ENCODE assay signal across 22 cellular contexts in genomic region chr13:109769275-109769674, GRCh38.
"Had no signal": no experiment of that assay in that cellular context is flagged by ENCODE, and none has a peak within 500 bp of the region (broad histone marks: within the 10 kb centered on the region; RNA-seq: fewer than 3 reads in every experiment).

No MANE protein-coding gene starts in this region.

- H3K27ac ChIP-seq: brain microvascular endothelial cell, gastroesophageal sphincter, hepatocyte, right lobe of liver, thoracic aorta had no signal

- H3K27me3 ChIP-seq: brain microvascular endothelial cell, gastroesophageal sphincter, hepatocyte, right lobe of liver had no signal

- H3K9me3 ChIP-seq: gastroesophageal sphincter, right lobe of liver, thoracic aorta had no signal

- H3K4me3 Mint-ChIP-seq: activated CD4-positive, alpha-beta T cell treated with anti-CD3 and anti-CD28 coated beads for 36 hours; activated naive CD8-positive, alpha-beta T cell treated with anti-CD3 and anti-CD28 coated beads, Interleukin-2, amount 10 ng/mL, durations not matched to agents 7 days and 5 days; effector memory CD8-positive, alpha-beta T cell; nephron had no signal

- H3K4me3 ChIP-seq: gastroesophageal sphincter, hepatocyte, right lobe of liver, thoracic aorta had no signal

- H2AFZ ChIP-seq: hepatocyte had no signal

- H3K27me3 Mint-ChIP-seq: activated CD4-positive, alpha-beta T cell treated with anti-CD3 and anti-CD28 coated beads for 36 hours; activated naive CD8-positive, alpha-beta T cell treated with anti-CD3 and anti-CD28 coated beads, Interleukin-2, amount 10 ng/mL, durations not matched to agents 7 days and 5 days; effector memory CD8-positive, alpha-beta T cell had no signal

- H3K4me1 Mint-ChIP-seq: nephron had no signal

- ATAC-seq: activated CD4-positive, alpha-beta T cell treated with anti-CD3 and anti-CD28 coated beads for 36 hours; effector memory CD8-positive, alpha-beta T cell; gastroesophageal sphincter; stimulated activated naive CD8-positive, alpha-beta T cell treated with anti-CD3 and anti-CD28 coated beads, Interleukin-15, Interleukin-2, amounts not matched to agents 100 U/mL and 50 U/mL, for 24 hours had no signal

- H3K9me3 Mint-ChIP-seq: activated naive CD8-positive, alpha-beta T cell treated with anti-CD3 and anti-CD28 coated beads, Interleukin-2, amount 10 ng/mL, durations not matched to agents 7 days and 5 days; nephron had no signal

- DNase-seq: activated CD4-positive, alpha-beta T cell treated with anti-CD3 and anti-CD28 coated beads for 36 hours; activated CD4-positive, alpha-beta T cell treated with anti-CD3 and anti-CD28 coated beads, Interleukin-2, amount 50 U/mL, for 48 hours; activated CD4-positive, CD25-positive, alpha-beta regulatory T cell; activated CD8-positive, alpha-beta memory T cell treated with anti-CD3 and anti-CD28 coated beads for 24 hours; activated effector memory CD4-positive, alpha-beta T cell treated with Interleukin-2 at 50 U/mL for 16 hours; activated naive CD4-positive, alpha-beta T cell treated with Interleukin-2 at 50 U/mL for 16 hours; activated naive CD8-positive, alpha-beta T cell treated with anti-CD3 and anti-CD28 coated beads, Interleukin-2, amount 10 ng/mL, durations not matched to agents 7 days and 5 days; brain microvascular endothelial cell; cortex of kidney; effector memory CD8-positive, alpha-beta T cell; erythroblast; islet precursor cell; mammary epithelial cell; right lobe of liver; stimulated activated CD4-positive, alpha-beta T cell treated with anti-CD3 and anti-CD28 coated beads, Interleukin-4, amount 100 ng/mL, for 1 hour; stimulated activated naive CD8-positive, alpha-beta T cell treated with anti-CD3 and anti-CD28 coated beads, Interleukin-15, Interleukin-2, amounts not matched to agents 100 U/mL and 50 U/mL, for 24 hours; T-helper 2 cell; trophoblast cell had no signal

- H3K4me2 ChIP-seq: hepatocyte had no signal

- H3K27ac Mint-ChIP-seq: activated CD4-positive, alpha-beta T cell treated with anti-CD3 and anti-CD28 coated beads for 36 hours; activated naive CD8-positive, alpha-beta T cell treated with anti-CD3 and anti-CD28 coated beads, Interleukin-2, amount 10 ng/mL, durations not matched to agents 7 days and 5 days; effector memory CD8-positive, alpha-beta T cell; nephron had no signal
